20 cellular contexts compared by ENCODE assay signal in genomic region chr3:55683666-55684270, GRCh38.
"Had no signal": no experiment of that assay in that cellular context is flagged by ENCODE, and none has a peak within 500 bp of the region (broad histone marks: within the 10 kb centered on the region; RNA-seq: fewer than 3 reads in every experiment).

No MANE protein-coding gene starts in this region.

- DNase-seq: activated CD4-positive, alpha-beta T cell treated with anti-CD3 and anti-CD28 coated beads, Interleukin-2, amount 10 ng/mL, durations not matched to agents 24 days and 14 days; activated CD8-positive, alpha-beta T cell treated with anti-CD3 and anti-CD28 coated beads, Interleukin-2, amount 10 ng/mL, durations not matched to agents 7 days and 5 days; activated naive CD4-positive, alpha-beta T cell treated with Interleukin-2 at 50 U/mL for 16 hours; activated naive CD8-positive, alpha-beta T cell treated with anti-CD3 and anti-CD28 coated beads, Interleukin-2, amount 10 ng/mL, durations not matched to agents 7 days and 5 days; activated T-cell treated with anti-CD3 and anti-CD28 coated beads, Interleukin-2, amount 50 U/mL, for 24 hours; cerebellar nuclear complex; effector CD4-positive, alpha-beta T cell; left colon; lower lobe of right lung; natural killer cell; stimulated activated CD4-positive, alpha-beta T cell treated with anti-CD3 and anti-CD28 coated beads, Interleukin-12 subunit alpha, Interleukin-12 subunit beta, amount 100 ng/mL, for 4 hours; stimulated activated CD4-positive, alpha-beta T cell treated with anti-CD3 and anti-CD28 coated beads, Interleukin-1b, Interleukin-23, amount 100 ng/mL, for 48 hours; stimulated activated CD8-positive, alpha-beta memory T cell treated with anti-CD3 and anti-CD28 coated beads, Interleukin-4, amount 100 ng/mL, for 48 hours; stimulated activated naive CD4-positive, alpha-beta T cell; thyroid gland had no signal

- H3K4me3 ChIP-seq: breast epithelium, esophagus muscularis mucosa, hepatocyte, lower lobe of right lung, thyroid gland had no signal

- H3K27ac ChIP-seq: breast epithelium, esophagus muscularis mucosa, hepatocyte, lower lobe of right lung, thyroid gland had no signal

- H3K9me3 ChIP-seq: breast epithelium, esophagus muscularis mucosa, lower lobe of right lung, thyroid gland had no signal

- ATAC-seq: activated CD8-positive, alpha-beta T cell treated with anti-CD3 and anti-CD28 coated beads, Interleukin-2, amount 10 ng/mL, durations not matched to agents 7 days and 5 days; left colon; lower lobe of right lung; natural killer cell had no signal

- H2AFZ ChIP-seq: hepatocyte had no signal

- H3K27me3 ChIP-seq: breast epithelium, esophagus muscularis mucosa, thyroid gland had no signal

- H3K4me2 ChIP-seq: hepatocyte had no signal

- H3K4me1 ChIP-seq: breast epithelium, lower lobe of right lung had no signal

- FAIRE-seq: endothelial cell of umbilical vein, islet of Langerhans had no signal

- H3K36me3 ChIP-seq: breast epithelium, esophagus muscularis mucosa, lower lobe of right lung, thyroid gland had no signal
